In the genomic region with DNA sequence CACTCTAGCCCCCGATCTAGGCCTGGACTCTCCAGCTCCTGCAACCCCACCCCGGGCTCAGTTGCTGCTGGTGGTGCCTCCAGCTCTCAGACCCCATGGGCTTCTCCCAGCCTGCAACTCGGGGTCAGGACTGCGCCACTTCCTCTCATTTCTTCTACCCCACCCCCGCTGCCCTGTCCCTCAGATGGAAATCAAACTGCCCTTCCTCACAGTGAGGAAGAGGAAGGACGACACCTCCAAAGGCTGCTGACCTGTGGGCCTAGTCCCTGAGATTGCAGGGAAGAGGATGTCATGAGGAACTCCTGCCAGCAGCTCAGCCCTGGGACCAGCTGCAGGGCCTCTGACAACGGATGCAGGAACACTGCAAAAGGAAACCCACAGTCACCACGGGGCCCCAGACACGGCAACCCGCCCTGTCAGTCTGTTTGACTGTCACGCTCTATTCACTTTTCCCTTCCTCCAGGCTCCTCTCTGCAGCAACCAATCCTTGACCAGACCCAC, we compare ENCODE assay signal across 1 cellular context.
TF ChIP-seq lines count a peak whose summit lies in the region.

No MANE protein-coding gene starts in this region.

TF ChIP-seq in SK-N-SH, 30 proteins besides CTCF, POLR2A, EP300 and RAD21 (continued from another document):
- TF ChIP-seq GATA2 (CRISPR knock-in tag; IDR thresholded peaks at IDR 0.05) (no peak), NFIC (IDR thresholded peaks at IDR 0.05; ENCODE audit: borderline replicate concordance) (no peak)
- TF ChIP-seq, protein P1, sequence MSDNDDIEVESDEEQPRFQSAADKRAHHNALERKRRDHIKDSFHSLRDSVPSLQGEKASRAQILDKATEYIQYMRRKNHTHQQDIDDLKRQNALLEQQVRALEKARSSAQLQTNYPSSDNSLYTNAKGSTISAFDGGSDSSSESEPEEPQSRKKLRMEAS (IDR thresholded peaks at IDR 0.05; ENCODE audit: low read depth), result no peak
